Comparison of ENCODE assay signal across 1 cellular context in the genomic region with DNA sequence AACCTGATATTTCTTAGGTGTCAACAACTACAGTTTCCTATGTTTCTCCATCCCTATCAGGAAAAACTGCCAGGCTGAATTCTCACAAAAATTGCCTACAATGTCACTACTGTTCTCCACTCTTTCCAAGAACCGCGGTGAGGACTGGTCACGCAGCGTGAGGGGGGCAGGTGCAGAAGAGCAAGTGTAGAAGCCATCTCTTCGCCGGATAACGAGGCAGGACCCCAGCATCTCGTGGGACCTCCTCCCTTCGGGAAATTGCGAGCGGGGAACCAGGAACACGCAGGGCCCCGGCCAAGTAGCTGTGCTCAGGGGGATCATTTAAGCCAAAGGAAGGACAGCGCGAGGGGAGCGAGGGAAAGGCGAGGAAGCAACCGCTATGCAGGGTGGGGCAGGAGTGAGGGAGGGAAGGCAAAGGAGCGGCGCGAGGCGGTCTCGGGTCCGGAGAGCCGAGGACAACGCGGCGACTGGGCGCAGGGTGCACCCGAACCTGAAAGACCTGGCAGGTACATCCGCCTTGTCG.
TF ChIP-seq lines count a peak whose summit lies in the region.

No MANE protein-coding gene starts in this region.

TF ChIP-seq in GM23338, 12 proteins besides CTCF, POLR2A, EP300 and RAD21 (continued from another document):
- TF ChIP-seq, protein P1, sequence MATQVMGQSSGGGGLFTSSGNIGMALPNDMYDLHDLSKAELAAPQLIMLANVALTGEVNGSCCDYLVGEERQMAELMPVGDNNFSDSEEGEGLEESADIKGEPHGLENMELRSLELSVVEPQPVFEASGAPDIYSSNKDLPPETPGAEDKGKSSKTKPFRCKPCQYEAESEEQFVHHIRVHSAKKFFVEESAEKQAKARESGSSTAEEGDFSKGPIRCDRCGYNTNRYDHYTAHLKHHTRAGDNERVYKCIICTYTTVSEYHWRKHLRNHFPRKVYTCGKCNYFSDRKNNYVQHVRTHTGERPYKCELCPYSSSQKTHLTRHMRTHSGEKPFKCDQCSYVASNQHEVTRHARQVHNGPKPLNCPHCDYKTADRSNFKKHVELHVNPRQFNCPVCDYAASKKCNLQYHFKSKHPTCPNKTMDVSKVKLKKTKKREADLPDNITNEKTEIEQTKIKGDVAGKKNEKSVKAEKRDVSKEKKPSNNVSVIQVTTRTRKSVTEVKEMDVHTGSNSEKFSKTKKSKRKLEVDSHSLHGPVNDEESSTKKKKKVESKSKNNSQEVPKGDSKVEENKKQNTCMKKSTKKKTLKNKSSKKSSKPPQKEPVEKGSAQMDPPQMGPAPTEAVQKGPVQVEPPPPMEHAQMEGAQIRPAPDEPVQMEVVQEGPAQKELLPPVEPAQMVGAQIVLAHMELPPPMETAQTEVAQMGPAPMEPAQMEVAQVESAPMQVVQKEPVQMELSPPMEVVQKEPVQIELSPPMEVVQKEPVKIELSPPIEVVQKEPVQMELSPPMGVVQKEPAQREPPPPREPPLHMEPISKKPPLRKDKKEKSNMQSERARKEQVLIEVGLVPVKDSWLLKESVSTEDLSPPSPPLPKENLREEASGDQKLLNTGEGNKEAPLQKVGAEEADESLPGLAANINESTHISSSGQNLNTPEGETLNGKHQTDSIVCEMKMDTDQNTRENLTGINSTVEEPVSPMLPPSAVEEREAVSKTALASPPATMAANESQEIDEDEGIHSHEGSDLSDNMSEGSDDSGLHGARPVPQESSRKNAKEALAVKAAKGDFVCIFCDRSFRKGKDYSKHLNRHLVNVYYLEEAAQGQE (IDR thresholded peaks at IDR 0.05; ENCODE audit: unreplicated experiment): no peak
